Comparison of ENCODE assay signal across 9 cellular contexts in genomic region chr16:1965610-1966009, GRCh38. TPM values are rescaled to one million over a fixed set of nuclear protein-coding genes. Genes with fewer than 3 reads are reported as not detected.
DNase-seq lines count a peak whose midpoint lies in the region; ATAC-seq and TF ChIP-seq lines count a peak whose summit lies in the region.
"Had no signal": no experiment of that assay in that cellular context is flagged by ENCODE, and none has a peak within 500 bp of the region (broad histone marks: within the 10 kb centered on the region; RNA-seq: fewer than 3 reads in every experiment).

No MANE protein-coding gene starts in this region.

- no peak for DNase-seq in Peyer's patch
- no peak for DNase-seq in epithelial cell of proximal tubule (ENCODE audit: low read depth)
- no peak for DNase-seq in trophoblast cell
- no peak for DNase-seq in HCEC 1CT
- no peak for DNase-seq in NCI-H128 (lab: John Stamatoyannopoulos, UW; ENCODE audit: unreplicated experiment)

- no peak overlapping the region for H2BK5ac ChIP-seq in trophoblast cell (ENCODE audit: low read depth, low read length, poor library complexity)

- H3K14ac ChIP-seq in trophoblast cell (ENCODE audit: low read length) = no peak overlapping the region

- H4K8ac ChIP-seq in trophoblast cell (ENCODE audit: low read depth, low read length) = no peak overlapping the region

- H3K4me1 ChIP-seq in ES-I3 (ENCODE audit: insufficient read depth, low read length) = peaks cover 5% of the 10 kb centered on the region; the same call in 1 of the 2 replicates
- H3K4me1 ChIP-seq in Peyer's patch = peaks cover 3 to 29% (median 18%) of the 10 kb centered on the region in 4 donors
- H3K4me1 ChIP-seq in trophoblast cell (ENCODE audit: control insufficient read depth in 1 of 2, insufficient read depth in 2 of 2, low read length in 2 of 2) = peaks cover 6 to 10% of the 10 kb centered on the region in 2 experiments

- H3K4ac ChIP-seq in trophoblast cell (ENCODE audit: low read depth, low read length) = peak overlapping the region; percentile 90

- no peaks in the 10 kb centered on the region for H3K27me3 ChIP-seq in Peyer's patch
- no peaks in the 10 kb centered on the region for H3K27me3 ChIP-seq in trophoblast cell (ENCODE audit: insufficient read depth, low read length)

- H3K36me3 ChIP-seq in ES-I3 (ENCODE audit: insufficient read depth, low read length) = peaks cover 22% of the 10 kb centered on the region
- H3K36me3 ChIP-seq in Peyer's patch = peaks cover 0 to 25% (median 0%) of the 10 kb centered on the region in 3 donors
- peaks cover 23 to 28% of the 10 kb centered on the region in 2 experiments for H3K36me3 ChIP-seq in trophoblast cell (ENCODE audit: control insufficient read depth in 1 of 2, insufficient read depth in 2 of 2, low read length in 2 of 2)

- peaks cover 19% of the 10 kb centered on the region for H3K79me2 ChIP-seq in trophoblast cell (ENCODE audit: control insufficient read depth, insufficient read depth, low read length, poor library complexity)

- H2BK12ac ChIP-seq in trophoblast cell (ENCODE audit: low read length) = no peak overlapping the region

- H2AFZ ChIP-seq in trophoblast cell (ENCODE audit: insufficient read depth, low read length, poor library complexity) = no peak overlapping the region

- H3K9me3 ChIP-seq in ES-I3 (ENCODE audit: control insufficient read depth, insufficient read depth, low read length) = no peaks in the 10 kb centered on the region
- H3K9me3 ChIP-seq in Peyer's patch = no peaks in the 10 kb centered on the region
- H3K9me3 ChIP-seq in trophoblast cell (ENCODE audit: insufficient read depth, low read depth, low read length) = no peaks in the 10 kb centered on the region

- H2AK5ac ChIP-seq in trophoblast cell (ENCODE audit: low read length) = peak overlapping the region; percentile 11

- H4K91ac ChIP-seq in trophoblast cell (ENCODE audit: low read depth, low read length) = peak overlapping the region; percentile 93

- ATAC-seq in GM21737 (IDR thresholded peaks at IDR 0.05; ENCODE audit: unreplicated experiment) (no peak), GM21447 (IDR thresholded peaks at IDR 0.05; ENCODE audit: unreplicated experiment) (no peak)

- no peak overlapping the region for H3K18ac ChIP-seq in trophoblast cell (ENCODE audit: low read length)

- no CpG with 5 or more reads among the region's 9 CpGs for WGBS in trophoblast cell (ENCODE audit: extremely low coverage, insufficient coverage, insufficient read length)

- no peak overlapping the region for H3K23ac ChIP-seq in trophoblast cell (ENCODE audit: low read length)

- H4K12ac ChIP-seq in trophoblast cell (ENCODE audit: low read depth, low read length) = peak overlapping the region; percentile 45

- H3K9ac ChIP-seq in ES-I3 (ENCODE audit: low read depth, low read length) (peak overlapping the region; percentile 99), trophoblast cell (ENCODE audit: low read length) (peak overlapping the region; percentile 100)

- peaks cover 7% of the 10 kb centered on the region for H3K79me1 ChIP-seq in trophoblast cell (ENCODE audit: low read length)

- H3K4me2 ChIP-seq in trophoblast cell (ENCODE audit: low read length) = peak overlapping the region; percentile 87

- TF ChIP-seq CTCF in Peyer's patch (IDR thresholded peaks at IDR 0.05) = no peak
- no peak for TF ChIP-seq CTCF in epithelial cell of proximal tubule (conservative IDR thresholded peaks at IDR 0.05; ENCODE audit: low read depth, low read length)

- TF ChIP-seq POLR2A in Peyer's patch (IDR thresholded peaks at IDR 0.05) = peak in 1 of 2 donors; percentile 49

- H3K27ac ChIP-seq in Peyer's patch = peak overlapping the region; percentile 95 to 100 (median 96)
- no peak overlapping the region for H3K27ac ChIP-seq in trophoblast cell (ENCODE audit: low read depth, low read length)

- no peak overlapping the region for H2BK120ac ChIP-seq in trophoblast cell (ENCODE audit: insufficient read depth, low read length, poor library complexity)

- H3K4me3 ChIP-seq in Peyer's patch (peak overlapping the region; percentile 78 to 96 (median 92)), epithelial cell of proximal tubule (ENCODE audit: low read depth, low read length) (peak overlapping the region; percentile 93), trophoblast cell (ENCODE audit: low read depth, low read length) (peak overlapping the region; percentile 97)

RNA-seq across cellular contexts. Expression of gene RPS2, which starts 1.0 kb away (rescaled TPM):
- total RNA-seq in Peyer's patch (1,000 to 10,000 TPM in 3 of 4 donors, 100 to 1,000 TPM in 1; 736 to 1,881 (median 1,543) TPM), epithelial cell of proximal tubule (2,813 and 2,878 TPM in 2 replicates)
- 3,853 and 3,910 TPM in 2 replicates for polyA plus RNA-seq in trophoblast cell (2013)

RNA-seq across cellular contexts. Expression of gene RNF151, which starts 1.0 kb away (rescaled TPM):
- total RNA-seq in Peyer's patch = not detected
- total RNA-seq in epithelial cell of proximal tubule = not detected in 2 replicates
- polyA plus RNA-seq in trophoblast cell (2013) = not detected in 2 replicates
- total RNA-seq: posterior vena cava had no signal

RNA-seq across cellular contexts. Expression of gene TBL3, which starts 6.2 kb away (rescaled TPM):
- total RNA-seq in Peyer's patch (10 to 100 TPM; 19.8 to 50.8 (median 39.1) TPM), epithelial cell of proximal tubule (108 and 127 TPM in 2 replicates)
- polyA plus RNA-seq in trophoblast cell (2013) = 22.0 and 22.9 TPM in 2 replicates

RNA-seq across cellular contexts. Expression of gene NDUFB10, which starts 6.3 kb away (rescaled TPM):
- total RNA-seq in Peyer's patch = 100 to 1,000 TPM in 3 of 4 donors, 10 to 100 TPM in 1; 55.3 to 373 (median 236) TPM
- 236 and 407 TPM in 2 replicates for total RNA-seq in epithelial cell of proximal tubule
- 126 and 138 TPM in 2 replicates for polyA plus RNA-seq in trophoblast cell (2013)

RNA-seq across cellular contexts. Expression of gene RPL3L, which starts 11.1 kb away (rescaled TPM):
- not detected for total RNA-seq in Peyer's patch
- not detected in 2 replicates for total RNA-seq in epithelial cell of proximal tubule
- 1.0 TPM in 2 replicates for polyA plus RNA-seq in trophoblast cell (2013)
- total RNA-seq: posterior vena cava had no signal
